Comparison of ENCODE assay signal across 11 cellular contexts in the genomic region with DNA sequence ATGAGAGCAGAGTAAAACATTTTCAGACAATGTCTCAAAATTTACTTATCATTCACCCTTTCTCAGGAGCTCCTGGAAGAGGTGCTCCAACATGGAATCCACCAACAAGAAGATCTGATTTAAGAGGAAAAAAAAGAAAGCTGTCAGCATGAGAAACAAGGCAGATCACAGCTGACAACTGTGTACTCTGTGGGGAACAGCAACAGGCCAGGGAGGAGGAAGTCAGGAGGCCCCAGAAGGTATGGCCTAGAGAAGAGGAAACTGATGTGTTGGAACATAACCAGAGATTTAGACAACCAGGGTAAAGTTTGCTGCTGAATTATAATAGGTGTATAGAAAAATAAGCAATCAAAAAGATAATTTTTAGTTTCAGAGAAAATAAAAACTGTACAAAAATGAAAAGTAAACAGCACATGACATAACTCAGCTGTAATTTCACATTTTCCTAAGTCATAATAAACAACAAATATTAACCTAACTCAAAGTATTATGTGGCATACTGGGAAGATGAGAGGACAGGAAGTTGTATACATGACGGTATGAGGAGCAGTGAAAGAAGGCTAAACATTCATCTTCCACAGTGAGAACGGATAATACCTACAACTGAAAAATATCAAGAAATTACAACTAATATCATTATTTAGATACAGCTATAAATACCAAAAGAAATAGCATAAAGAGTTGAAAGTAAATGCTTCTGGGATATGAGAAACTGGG.
DNase-seq lines count a peak whose midpoint lies in the region; ATAC-seq, FAIRE-seq and TF ChIP-seq lines count a peak whose summit lies in the region.
"Had no signal": no experiment of that assay in that cellular context is flagged by ENCODE, and none has a peak within 500 bp of the region (broad histone marks: within the 10 kb centered on the region; RNA-seq: fewer than 3 reads in every experiment).

No MANE protein-coding gene starts in this region.

- no peak overlapping the region for H3K4me3 Mint-ChIP-seq in activated CD8-positive, alpha-beta T cell treated with anti-CD3 and anti-CD28 coated beads for 36 hours

- CTCF ChIA-PET in activated CD8-positive, alpha-beta T cell treated with anti-CD3 and anti-CD28 coated beads for 36 hours (lab: Charles Lee): interaction anchor here (0.7 to 2.5 kb wide), 2 partner anchors 69 to 277 kb away, joined by 3 to 7 read pairs; no protein-coding TSS in a partner anchor

- H3K27me3 Mint-ChIP-seq in activated CD8-positive, alpha-beta T cell treated with anti-CD3 and anti-CD28 coated beads for 36 hours: no peaks in the 10 kb centered on the region

- H3K4me1 Mint-ChIP-seq in activated CD8-positive, alpha-beta T cell treated with anti-CD3 and anti-CD28 coated beads for 36 hours (ENCODE audit: low read depth): peaks cover 30% of the 10 kb centered on the region

- H3K36me3 Mint-ChIP-seq in activated CD8-positive, alpha-beta T cell treated with anti-CD3 and anti-CD28 coated beads for 36 hours (ENCODE audit: low read depth): peaks cover 27% of the 10 kb centered on the region

- H3K36me3 ChIP-seq in KOPT-K1 (ENCODE audit: insufficient read depth, low read length) (peaks cover 66% of the 10 kb centered on the region), mucosa of descending colon (ENCODE audit: low read depth) (no peaks in the 10 kb centered on the region), spleen (peaks cover 0 to 79% (median 29%) of the 10 kb centered on the region in 6 donors)

- H3K4me3 ChIP-seq in mucosa of descending colon: no peak overlapping the region
- no peak overlapping the region for H3K4me3 ChIP-seq in right cardiac atrium (ENCODE audit: low read length)
- H3K4me3 ChIP-seq in spleen: no peak overlapping the region
- H3K4me3 ChIP-seq: smooth muscle cell had no signal

- no peak for FAIRE-seq in RCC 7860 (lab: Jason Lieb, UNC)
- FAIRE-seq: H54 had no signal

- no peak for TF ChIP-seq POLR2A in spleen (IDR thresholded peaks at IDR 0.05)

- WGBS in right cardiac atrium: 76% methylated on average over 2 of the region's 2 CpGs
- WGBS in spleen, 5 donors: 28 to 41% (median 36%) methylated on average over 2 of the region's 2 CpGs

- H3K4me1 ChIP-seq in mucosa of descending colon (ENCODE audit: low read depth): no peaks in the 10 kb centered on the region
- peaks cover 3% of the 10 kb centered on the region for H3K4me1 ChIP-seq in right cardiac atrium (ENCODE audit: control insufficient read depth, insufficient read depth, low read length)
- H3K4me1 ChIP-seq in spleen: peaks cover 0 to 22% (median 9%) of the 10 kb centered on the region in 6 donors

- peak overlapping the region; percentile 16 for H3K27ac ChIP-seq in KOPT-K1 (ENCODE audit: low read depth, low read length, poor library complexity, severe bottlenecking)
- H3K27ac ChIP-seq in right cardiac atrium (ENCODE audit: low read length): no peak overlapping the region
- peak overlapping the region in 4 of 8 donors; percentile 14 to 50 (median 36) for H3K27ac ChIP-seq in spleen

- POLR2A ChIA-PET in activated CD8-positive, alpha-beta T cell treated with anti-CD3 and anti-CD28 coated beads for 36 hours (lab: Charles Lee): no interaction called here

- H3K9me3 ChIP-seq in KOPT-K1 (ENCODE audit: insufficient read depth, low read length, poor library complexity, severe bottlenecking): no peaks in the 10 kb centered on the region
- no peaks in the 10 kb centered on the region for H3K9me3 ChIP-seq in mucosa of descending colon
- H3K9me3 ChIP-seq in right cardiac atrium (ENCODE audit: control insufficient read depth, low read length): no peaks in the 10 kb centered on the region
- no peaks in the 10 kb centered on the region for H3K9me3 ChIP-seq in spleen

- H3K9me3 Mint-ChIP-seq in activated CD8-positive, alpha-beta T cell treated with anti-CD3 and anti-CD28 coated beads for 36 hours: no peaks in the 10 kb centered on the region

- H3K27me3 ChIP-seq in right cardiac atrium (ENCODE audit: control insufficient read depth, insufficient read depth): no peaks in the 10 kb centered on the region
- no peaks in the 10 kb centered on the region for H3K27me3 ChIP-seq in spleen (replicated peaks in 1 of 7)

- ATAC-seq in activated CD8-positive, alpha-beta T cell treated with anti-CD3 and anti-CD28 coated beads for 36 hours: peak; percentile 53
- ATAC-seq in mucosa of descending colon: peak; percentile 68
- ATAC-seq in right cardiac atrium: no peak
- no peak for ATAC-seq in left lobe of liver

- peak; percentile 58 for DNase-seq in DMS53 (lab: John Stamatoyannopoulos, UW)
- DNase-seq in activated CD8-positive, alpha-beta T cell treated with anti-CD3 and anti-CD28 coated beads for 36 hours: peak; percentile 17
- DNase-seq in mucosa of descending colon: peak in 1 of 3 donors; percentile 20
- no peak for DNase-seq in RCC 7860 (ENCODE audit: low spot score)
- DNase-seq in right cardiac atrium: no peak
- DNase-seq in left lobe of liver (ENCODE audit: low spot score): no peak
- no peak for DNase-seq in spleen
- DNase-seq: NCI-H2029 treated with DMSO at 0.1 percent for 48 hours had no signal

- peak overlapping the region; percentile 70 for H3K27ac Mint-ChIP-seq in activated CD8-positive, alpha-beta T cell treated with anti-CD3 and anti-CD28 coated beads for 36 hours

- intact Hi-C loops in activated CD8-positive, alpha-beta T cell treated with anti-CD3 and anti-CD28 coated beads for 36 hours (cut with micrococcal nuclease): no loop called here
- intact Hi-C loops in mucosa of descending colon (cut with DNase I, micrococcal nuclease) (no loop called here), right cardiac atrium (cut with DNase I) (no loop called here), spleen (cut with DNase I; ENCODE audit: low total_unique reads) (no loop called here)

- no peak for TF ChIP-seq CTCF in activated CD8-positive, alpha-beta T cell treated with anti-CD3 and anti-CD28 coated beads for 36 hours (IDR thresholded peaks at IDR 0.05)
- TF ChIP-seq CTCF in mucosa of descending colon (IDR thresholded peaks at IDR 0.05) (no peak), spleen (IDR thresholded peaks at IDR 0.05 in 8 of 11, conservative IDR thresholded peaks at IDR 0.05 in 3 of 11) (no peak)

Comparison
In these comparisons a context has a peak if more than half of its experiments do, and no peak if none do; other contexts are left out.
1. DNase-seq: peak in DMS53 (single experiment) and activated CD8-positive, alpha-beta T cell treated with anti-CD3 and anti-CD28 coated beads for 36 hours (single experiment); none in RCC 7860 (single experiment), right cardiac atrium (0 of 3), left lobe of liver (single experiment) and spleen (single experiment).
2. ATAC-seq: peak in activated CD8-positive, alpha-beta T cell treated with anti-CD3 and anti-CD28 coated beads for 36 hours (single experiment) and mucosa of descending colon (single experiment); none in right cardiac atrium (0 of 2) and left lobe of liver (single experiment).